In genomic region chr5:38872826-38873225, GRCh38 we compare ENCODE assay signal across 22 cellular contexts. TPM values are rescaled to one million over a fixed set of nuclear protein-coding genes. Genes with fewer than 3 reads are reported as not detected.
DNase-seq lines count a peak whose midpoint lies in the region; ATAC-seq and TF ChIP-seq lines count a peak whose summit lies in the region.
"Had no signal": no experiment of that assay in that cellular context is flagged by ENCODE, and none has a peak within 500 bp of the region (broad histone marks: within the 10 kb centered on the region; RNA-seq: fewer than 3 reads in every experiment).

No MANE protein-coding gene starts in this region.

- DNase-seq in HCEC 1CT: peak; percentile 15
- no peak for DNase-seq in adipocyte (ENCODE audit: low read depth)
- no peak for DNase-seq in smooth muscle cell (lab: John Stamatoyannopoulos, UW; ENCODE audit: unreplicated experiment)
- DNase-seq in NCI-H524 (lab: John Stamatoyannopoulos, UW): no peak
- no peak for DNase-seq in DMS79 treated with DMSO at 0.1 percent for 48 hours (lab: John Stamatoyannopoulos, UW)
- DNase-seq in left ventricle myocardium inferior: no peak
- DNase-seq: activated naive CD4-positive, alpha-beta T cell; activated T-cell treated with anti-CD3 and anti-CD28 coated beads, Interleukin-2, amount 50 U/mL, for 48 hours; CD8-positive, alpha-beta T cell; NCI-H1694 treated with DMSO at 0.1 percent for 48 hours; NCI-H2227 treated with DMSO at 0.1 percent for 48 hours; NCI-H748 treated with DMSO at 0.1 percent for 48 hours; pancreas; stimulated activated naive CD8-positive, alpha-beta T cell treated with anti-CD3 and anti-CD28 coated beads, Interleukin-15, Interleukin-2, amounts not matched to agents 100 U/mL and 50 U/mL, for 24 hours had no signal

- peak overlapping the region; percentile 18 for H3K9ac ChIP-seq in adipocyte (ENCODE audit: low read length)
- no peak overlapping the region for H3K9ac ChIP-seq in smooth muscle cell (ENCODE audit: low read depth)

- H3K9me3 ChIP-seq in adipocyte (ENCODE audit: control insufficient read depth, low read length) (no peaks in the 10 kb centered on the region), gastroesophageal sphincter (no peaks in the 10 kb centered on the region), smooth muscle cell (replicated peaks; ENCODE audit: low read depth) (no peaks in the 10 kb centered on the region), left ventricle myocardium inferior (replicated peaks) (peaks cover 4% of the 10 kb centered on the region)
- H3K9me3 ChIP-seq: pancreas, right atrium auricular region, thoracic aorta had no signal

- intact Hi-C loops in left ventricle myocardium inferior (cut with micrococcal nuclease): no loop called here

- TF ChIP-seq POLR2A in gastroesophageal sphincter (IDR thresholded peaks at IDR 0.05): no peak

- peaks cover 15% of the 10 kb centered on the region for H3K79me2 ChIP-seq in smooth muscle cell (ENCODE audit: low read depth)

- no peaks in the 10 kb centered on the region for H4K20me1 ChIP-seq in smooth muscle cell (ENCODE audit: low read depth)

- peak overlapping the region; percentile 61 for H3K4me2 ChIP-seq in smooth muscle cell

- TF ChIP-seq CTCF in gastroesophageal sphincter (IDR thresholded peaks at IDR 0.05) (no peak), smooth muscle cell (IDR thresholded peaks at IDR 0.05; ENCODE audit: borderline replicate concordance, insufficient read depth, poor library complexity, severe bottlenecking) (no peak), left ventricle myocardium inferior (IDR thresholded peaks at IDR 0.05; ENCODE audit: borderline replicate concordance) (no peak)

- H3K27me3 ChIP-seq in adipocyte (replicated peaks; ENCODE audit: control insufficient read depth, insufficient read depth, low read length) (no peaks in the 10 kb centered on the region), gastroesophageal sphincter (no peaks in the 10 kb centered on the region), smooth muscle cell (ENCODE audit: low read depth) (no peaks in the 10 kb centered on the region), left ventricle myocardium inferior (ENCODE audit: low read depth) (no peaks in the 10 kb centered on the region)
- H3K27me3 ChIP-seq: cardiac muscle cell, pancreas, right atrium auricular region had no signal

- H3K4me1 ChIP-seq in adipocyte (ENCODE audit: control insufficient read depth, insufficient read depth, low read length): peaks cover 46% of the 10 kb centered on the region
- peaks cover 0 to 31% (median 3%) of the 10 kb centered on the region in 3 donors for H3K4me1 ChIP-seq in gastroesophageal sphincter
- H3K4me1 ChIP-seq in smooth muscle cell (ENCODE audit: low read depth): peaks cover 9% of the 10 kb centered on the region
- H3K4me1 ChIP-seq in left ventricle myocardium inferior: peaks cover 32% of the 10 kb centered on the region
- H3K4me1 ChIP-seq: pancreas had no signal

- H3K27ac ChIP-seq in gastroesophageal sphincter (peak overlapping the region in 3 of 4 donors; percentile 6 to 58 (median 53)), smooth muscle cell (ENCODE audit: low read depth) (peak overlapping the region; percentile 94), left ventricle myocardium inferior (replicated peaks) (no peak overlapping the region)
- H3K27ac ChIP-seq: cardiac muscle cell, VCaP had no signal

- H2AFZ ChIP-seq in smooth muscle cell (ENCODE audit: low read depth): no peak overlapping the region

- H3K4me3 ChIP-seq in adipocyte (ENCODE audit: low read length): peak overlapping the region; percentile 38
- H3K4me3 ChIP-seq in gastroesophageal sphincter: no peak overlapping the region
- no peak overlapping the region for H3K4me3 ChIP-seq in smooth muscle cell
- H3K4me3 ChIP-seq in left ventricle myocardium inferior: no peak overlapping the region
- H3K4me3 ChIP-seq: cardiac muscle cell, pancreas, right atrium auricular region, thoracic aorta had no signal

- no peak for TF ChIP-seq EP300 in gastroesophageal sphincter (IDR thresholded peaks at IDR 0.05)

- H3K36me3 ChIP-seq in adipocyte (ENCODE audit: control insufficient read depth, insufficient read depth, low read length, severe bottlenecking): peaks cover 77% of the 10 kb centered on the region
- peaks cover 0 to 60% of the 10 kb centered on the region in 2 donors for H3K36me3 ChIP-seq in gastroesophageal sphincter
- peaks cover 8% of the 10 kb centered on the region for H3K36me3 ChIP-seq in smooth muscle cell (ENCODE audit: low read depth)
- peaks cover 32% of the 10 kb centered on the region for H3K36me3 ChIP-seq in left ventricle myocardium inferior
- H3K36me3 ChIP-seq: cardiac muscle cell had no signal

- no peak for ATAC-seq in gastroesophageal sphincter
- ATAC-seq: CD8-positive, alpha-beta T cell; HepG2; left lobe of liver; stimulated activated naive CD8-positive, alpha-beta T cell treated with anti-CD3 and anti-CD28 coated beads, Interleukin-15, Interleukin-2, amounts not matched to agents 100 U/mL and 50 U/mL, for 24 hours had no signal

- peaks cover 5% of the 10 kb centered on the region for H3F3A ChIP-seq in smooth muscle cell (ENCODE audit: low read depth)

- 93 to 100% methylated on average over 1 of the region's 1 CpG for WGBS in gastroesophageal sphincter (ENCODE audit: low coverage in 1 of 2), 2 donors
- WGBS in smooth muscle cell (ENCODE audit: low lambda C conversion rate): 98% methylated on average over 1 of the region's 1 CpG

RNA-seq across cellular contexts. Expression of gene OSMR, which starts 27.0 kb away (rescaled TPM):
- 10 to 100 TPM; 32.5 to 52.6 (median 42.6) TPM for total RNA-seq in gastroesophageal sphincter
- total RNA-seq in smooth muscle cell: 48.4 and 52.5 TPM in 2 replicates
- 31.3 and 31.8 TPM in 2 replicates for polyA plus RNA-seq in smooth muscle cell
- 11.7 TPM for total RNA-seq in left ventricle myocardium inferior
- total RNA-seq: activated CD4-positive, alpha-beta T cell treated with anti-CD3 and anti-CD28 coated beads, Interleukin-2, amount 10 ng/mL, durations not matched to agents 24 days and 14 days; cardiac muscle cell; CD8-positive, alpha-beta T cell had no signal
